In genomic region chr20:44005661-44006060, GRCh38 we compare ENCODE assay signal across 33 cellular contexts.
"Had no signal": no experiment of that assay in that cellular context is flagged by ENCODE, and none has a peak within 500 bp of the region (broad histone marks: within the 10 kb centered on the region; RNA-seq: fewer than 3 reads in every experiment).

No MANE protein-coding gene starts in this region.

- DNase-seq: Kasumi-1, MG63, MM.1S, MV-4-11, NCI-H1048, NCI-H1092, NCI-H1092 treated with DMSO at 0.1 percent for 48 hours, NCI-H1105, NCI-H1105 treated with DMSO at 0.1 percent for 48 hours, NCI-H1417 treated with DMSO at 0.1 percent for 48 hours, NCI-H1436, NCI-H1436 treated with DMSO at 0.1 percent for 48 hours, NCI-H146, NCI-H1694, NCI-H1694 treated with DMSO at 0.1 percent for 48 hours, NCI-H187, NCI-H187 treated with DMSO at 0.1 percent for 48 hours, NCI-H1930, NCI-H2029, NCI-H2029 treated with DMSO at 0.1 percent for 48 hours, NCI-H2081, NCI-H2081 treated with DMSO at 0.1 percent for 48 hours, NCI-H2107, NCI-H2171, NCI-H2171 treated with DMSO at 0.1 percent for 48 hours, NCI-H2227 treated with DMSO at 0.1 percent for 48 hours, NCI-H226, NCI-H345, NCI-H446, NCI-H446 treated with DMSO at 0.1 percent for 48 hours, NCI-H510A, NCI-H510A treated with DMSO at 0.1 percent for 48 hours, NCI-H524 had no signal

- H3K4me3 ChIP-seq: MG63 had no signal

- H3K36me3 ChIP-seq: MG63 had no signal
